8 cellular contexts compared by ENCODE assay signal in genomic region chrX:110001702-110002299, GRCh38. TPM values are rescaled to one million over a fixed set of nuclear protein-coding genes. Genes with fewer than 3 reads are reported as not detected.
DNase-seq lines count a peak whose midpoint lies in the region; ATAC-seq, FAIRE-seq and TF ChIP-seq lines count a peak whose summit lies in the region.

No MANE protein-coding gene starts in this region.

- H4K8ac ChIP-seq in mesenchymal stem cell (ENCODE audit: low read length) = peak overlapping the region; percentile 82

- peak overlapping the region; percentile 1 to 82 for H3K18ac ChIP-seq in mesenchymal stem cell (ENCODE audit: low read depth in 1 of 2, low read length in 2 of 2)

- no peak for FAIRE-seq in small intestine (lab: Jason Lieb, UNC)

- H2BK12ac ChIP-seq in mesenchymal stem cell (ENCODE audit: low read length in 2 of 2) = peak overlapping the region; percentile 39 to 77

- H2AFZ ChIP-seq in mesenchymal stem cell (ENCODE audit: low read depth, low read length) = peak overlapping the region; percentile 51

- H3K4ac ChIP-seq in mesenchymal stem cell (ENCODE audit: low read depth in 1 of 2, low read length in 2 of 2) = peak overlapping the region in 1 of 2 experiments; percentile 58

- no peaks in the 10 kb centered on the region for H3K36me3 ChIP-seq in mesenchymal stem cell (ENCODE audit: control insufficient read depth in 1 of 2, insufficient read depth in 2 of 2, low read depth in 1 of 2, low read length in 2 of 2)
- H3K36me3 ChIP-seq in small intestine (ENCODE audit: control insufficient read depth in 2 of 2, insufficient read depth in 2 of 2, low read length in 2 of 2) = no peaks in the 10 kb centered on the region

- H3K9me3 ChIP-seq in mesenchymal stem cell (ENCODE audit: control insufficient read depth, low read length) = no peaks in the 10 kb centered on the region
- H3K9me3 ChIP-seq in small intestine (ENCODE audit: control insufficient read depth, low read depth) = no peaks in the 10 kb centered on the region

- no peak overlapping the region for H3K23ac ChIP-seq in mesenchymal stem cell (ENCODE audit: low read length in 2 of 2)

- H3K4me3 ChIP-seq in AG09309 (ENCODE audit: control insufficient read depth, low read depth, low read length) (peak overlapping the region; percentile 67), mesenchymal stem cell (ENCODE audit: insufficient read depth in 1 of 2, low read depth in 1 of 2, low read length in 2 of 2) (peak overlapping the region in 1 of 2 experiments; percentile 70), small intestine (ENCODE audit: low read depth in 1 of 2, low read length in 2 of 2) (peak overlapping the region in 1 of 2 donors; percentile 64)

- H3K9ac ChIP-seq in mesenchymal stem cell (ENCODE audit: low read length) = peak overlapping the region; percentile 27

- ATAC-seq in HG02610 (IDR thresholded peaks at IDR 0.05; ENCODE audit: unreplicated experiment) = peak; percentile 2

- H3K27me3 ChIP-seq in mesenchymal stem cell (ENCODE audit: control insufficient read depth in 1 of 2, insufficient read depth in 1 of 2, low read length in 2 of 2) (peaks cover 0 to 26% of the 10 kb centered on the region in 2 experiments), small intestine (ENCODE audit: control insufficient read depth in 2 of 2, insufficient read depth in 2 of 2, low read length in 2 of 2) (no peaks in the 10 kb centered on the region)

- no peak overlapping the region for H2BK15ac ChIP-seq in mesenchymal stem cell (ENCODE audit: low read depth, poor library complexity, severe bottlenecking)

- H3K14ac ChIP-seq in mesenchymal stem cell (ENCODE audit: low read length in 2 of 2) = peak overlapping the region in 1 of 2 experiments; percentile 41

- peak overlapping the region; percentile 66 for H3K4me2 ChIP-seq in mesenchymal stem cell (ENCODE audit: low read length, poor library complexity, severe bottlenecking)

- 2% methylated on average over 6 of the region's 13 CpGs for WGBS in mesenchymal stem cell
- 11 to 48% (median 27%) methylated on average over 10 to 13 of the region's 13 CpGs for WGBS in small intestine, 3 donors

- DNase-seq in AG09309 (ENCODE audit: low read depth) (no peak), amniotic epithelial cell (ENCODE audit: low read depth) (peak; percentile 13), mesenchymal stem cell (no peak), small intestine (no peak)
- DNase-seq in activated CD8-positive, alpha-beta memory T cell treated with anti-CD3 and anti-CD28 coated beads, Interleukin-2, amount 50 U/mL, for 4 hours = no peak
- no peak for DNase-seq in stimulated activated CD4-positive, alpha-beta T cell treated with anti-CD3 and anti-CD28 coated beads, Interleukin-12 subunit alpha, Interleukin-12 subunit beta, amount 100 ng/mL, for 4 hours
- DNase-seq in stimulated activated CD4-positive, alpha-beta T cell treated with anti-CD3 and anti-CD28 coated beads, Interleukin-2, amount 100 ng/mL, for 24 hours = no peak

- no peak overlapping the region for H2BK5ac ChIP-seq in mesenchymal stem cell (ENCODE audit: low read depth, low read length, poor library complexity, severe bottlenecking)

- H3K27ac ChIP-seq in mesenchymal stem cell (ENCODE audit: low read length, poor library complexity, severe bottlenecking) = peak overlapping the region; percentile 49
- H3K27ac ChIP-seq in small intestine (ENCODE audit: low read depth in 1 of 2, low read length in 1 of 2) = peak overlapping the region in 1 of 2 donors; percentile 90

- H3K4me1 ChIP-seq in mesenchymal stem cell (ENCODE audit: control insufficient read depth, insufficient read depth, low read depth, low read length) (peaks cover 13% of the 10 kb centered on the region), small intestine (ENCODE audit: control insufficient read depth in 2 of 2, insufficient read depth in 1 of 2, low read depth in 1 of 2, low read length in 1 of 2) (peaks cover 0 to 8% of the 10 kb centered on the region in 2 donors)

- no peak overlapping the region for H2AK5ac ChIP-seq in mesenchymal stem cell (ENCODE audit: low read length, severe bottlenecking)

- H4K91ac ChIP-seq in mesenchymal stem cell (ENCODE audit: low read length) = peak overlapping the region; percentile 50

- no peak for TF ChIP-seq CTCF in AG09309 (IDR thresholded peaks at IDR 0.05; ENCODE audit: control insufficient read depth, insufficient read depth, low read depth, low read length, missing control alignments)

- peaks cover 15% of the 10 kb centered on the region for H3K79me1 ChIP-seq in mesenchymal stem cell (replicated peaks; ENCODE audit: low read length, poor library complexity, severe bottlenecking)

- no peak overlapping the region for H2BK120ac ChIP-seq in mesenchymal stem cell (ENCODE audit: low read depth, low read length)

RNA-seq across cellular contexts. Expression of gene TMEM164, which starts 1.1 kb away (rescaled TPM):
- polyA plus RNA-seq in mesenchymal stem cell (2013, experiment 1 of 2) = 20.3 TPM
- 18.8 TPM for polyA plus RNA-seq in mesenchymal stem cell (2013, experiment 2 of 2)
- 10 to 100 TPM; 17.0 to 26.0 (median 18.4) TPM for polyA plus RNA-seq in small intestine
